Comparison of ENCODE assay signal across 9 cellular contexts in the genomic region with DNA sequence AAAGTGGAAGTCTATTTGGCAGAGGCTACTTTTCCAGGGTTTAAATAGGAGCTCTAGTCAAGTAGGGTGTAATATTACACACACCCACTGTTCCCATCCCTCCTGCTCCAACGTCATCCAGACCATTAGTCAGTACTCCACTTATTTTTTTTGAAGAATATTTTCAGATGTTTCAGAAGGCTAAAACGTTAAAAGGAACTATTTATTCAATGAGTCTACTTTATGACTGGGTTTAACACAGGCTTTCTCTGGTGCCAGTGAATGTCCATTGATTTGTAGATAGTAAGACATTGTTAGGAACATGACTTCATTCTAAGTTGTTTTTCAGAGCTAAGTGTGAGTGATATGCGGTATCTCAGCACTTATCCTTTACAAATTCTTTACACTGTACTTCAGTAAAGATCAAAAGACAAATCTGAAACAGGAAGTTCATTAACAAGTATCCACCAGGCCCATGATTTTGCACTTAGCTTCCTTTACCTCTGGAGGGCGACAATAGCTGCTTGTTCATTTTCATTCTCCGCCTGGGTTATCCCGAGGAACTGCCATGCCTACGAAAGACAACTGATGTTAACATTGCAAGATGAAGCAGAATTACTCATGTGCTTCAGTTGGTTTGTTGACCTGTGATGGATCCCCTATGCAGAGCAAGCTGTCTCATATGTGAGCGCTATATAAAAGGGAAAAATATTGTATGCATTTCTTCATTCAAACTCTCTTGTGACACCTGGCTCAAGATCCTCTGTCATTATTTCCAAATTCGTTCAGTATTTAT.
DNase-seq lines count a peak whose midpoint lies in the region; ATAC-seq and TF ChIP-seq lines count a peak whose summit lies in the region.
"Had no signal": no experiment of that assay in that cellular context is flagged by ENCODE, and none has a peak within 500 bp of the region (broad histone marks: within the 10 kb centered on the region; RNA-seq: fewer than 3 reads in every experiment).

No MANE protein-coding gene starts in this region.

- H3K36me3 Mint-ChIP-seq in stimulated activated naive B cell treated with anti-CD40 and anti-IgM and Interleukin-4, amounts not matched to agents 10 μg/mL and 1 μg/mL and 100 μg/mL, for 72 hours, result no peaks in the 10 kb centered on the region

- H3K4me1 Mint-ChIP-seq in stimulated activated naive B cell treated with anti-CD40 and anti-IgM and Interleukin-4, amounts not matched to agents 10 μg/mL and 1 μg/mL and 100 μg/mL, for 72 hours, result peaks cover 0 to 7% of the 10 kb centered on the region in 2 donors

- peak; percentile 78 for TF ChIP-seq CTCF in astrocyte of the spinal cord (IDR thresholded peaks at IDR 0.05; ENCODE audit: low read depth, low read length)

- H3K9me3 Mint-ChIP-seq in stimulated activated naive B cell treated with anti-CD40 and anti-IgM and Interleukin-4, amounts not matched to agents 10 μg/mL and 1 μg/mL and 100 μg/mL, for 72 hours, result peaks cover 0 to 1% of the 10 kb centered on the region in 2 donors

- no peaks in the 10 kb centered on the region for H3K27me3 Mint-ChIP-seq in stimulated activated naive B cell treated with anti-CD40 and anti-IgM and Interleukin-4, amounts not matched to agents 10 μg/mL and 1 μg/mL and 100 μg/mL, for 72 hours

- in situ Hi-C loops in astrocyte of the spinal cord (cut with HindIII; ENCODE audit: low sequenced_read_pairs), result no loop called here

- peak; percentile 95 for ATAC-seq in GM21515 (IDR thresholded peaks at IDR 0.05; ENCODE audit: unreplicated experiment)
- ATAC-seq in stimulated activated naive B cell treated with anti-CD40 and anti-IgM and Interleukin-4, amounts not matched to agents 10 μg/mL and 1 μg/mL and 100 μg/mL, for 72 hours (replicated peaks), result peak; percentile 77 to 83

- H3K4me3 ChIP-seq in astrocyte of the spinal cord (ENCODE audit: low read depth, low read length), result no peak overlapping the region
- H3K4me3 ChIP-seq: BLaER1 had no signal

- DNase-seq in DMS153 (lab: John Stamatoyannopoulos, UW) (peak; percentile 22), DMS153 treated with DMSO at 0.1 percent for 48 hours (lab: John Stamatoyannopoulos, UW; ENCODE audit: unreplicated experiment) (no peak), HK-2 (ENCODE audit: unreplicated experiment) (peak; percentile 49), NCI-H748 (lab: John Stamatoyannopoulos, UW; ENCODE audit: unreplicated experiment) (peak; percentile 63), astrocyte of the spinal cord (ENCODE audit: low read depth, low spot score) (peak; percentile 90), inferior parietal cortex (ENCODE audit: extremely low spot score) (peak; percentile 86)
- DNase-seq in stimulated activated naive B cell treated with anti-CD40 and anti-IgM and Interleukin-4, amounts not matched to agents 10 μg/mL and 1 μg/mL and 100 μg/mL, for 72 hours, result peak; percentile 15

- no peak overlapping the region for H3K4me3 Mint-ChIP-seq in stimulated activated naive B cell treated with anti-CD40 and anti-IgM and Interleukin-4, amounts not matched to agents 10 μg/mL and 1 μg/mL and 100 μg/mL, for 72 hours

- no peak overlapping the region for H3K27ac Mint-ChIP-seq in stimulated activated naive B cell treated with anti-CD40 and anti-IgM and Interleukin-4, amounts not matched to agents 10 μg/mL and 1 μg/mL and 100 μg/mL, for 72 hours
